Comparison of ENCODE assay signal across 14 cellular contexts in genomic region chr1:93820554-93821411, GRCh38.
"Had no signal": no experiment of that assay in that cellular context is flagged by ENCODE, and none has a peak within 500 bp of the region (broad histone marks: within the 10 kb centered on the region; RNA-seq: fewer than 3 reads in every experiment).

No MANE protein-coding gene starts in this region.

- H3K27ac ChIP-seq: breast epithelium, foreskin keratinocyte, psoas muscle, right lobe of liver, spleen, transverse colon had no signal

- H3K4me3 ChIP-seq: breast epithelium, lung, psoas muscle, right lobe of liver, spleen, transverse colon had no signal

- H3K4me1 ChIP-seq: breast epithelium, psoas muscle, right lobe of liver had no signal

- H3K36me3 ChIP-seq: breast epithelium, right lobe of liver, spleen, transverse colon had no signal

- ATAC-seq: activated CD4-positive, CD25-positive, alpha-beta regulatory T cell treated with anti-CD3 and anti-CD28 coated beads, Interleukin-2, amount 50 U/mL, for 24 hours; foreskin keratinocyte; natural killer cell treated with Interleukin-12 subunit alpha and Interleukin-12 subunit beta and Interleukin-15 and Interleukin-18, amount 100 ng/mL, for 72 hours; psoas muscle had no signal

- H3K9me3 ChIP-seq: breast epithelium, psoas muscle, right lobe of liver, spleen, transverse colon had no signal

- DNase-seq: activated effector memory CD4-positive, alpha-beta T cell treated with Interleukin-2 at 50 U/mL for 16 hours; activated T-cell treated with anti-CD3 and anti-CD28 coated beads, Interleukin-2, amount 50 U/mL, for 24 hours; psoas muscle; right lobe of liver; spleen; stimulated activated CD4-positive, alpha-beta T cell treated with anti-CD3 and anti-CD28 coated beads, Interleukin-1b, Interleukin-23, amount 100 ng/mL, for 48 hours; stimulated activated naive CD4-positive, alpha-beta T cell; substantia nigra; transverse colon had no signal

- H3K27me3 ChIP-seq: breast epithelium, foreskin keratinocyte, right lobe of liver, spleen, transverse colon had no signal
